Comparison of ENCODE assay signal across 8 cellular contexts in the genomic region with DNA sequence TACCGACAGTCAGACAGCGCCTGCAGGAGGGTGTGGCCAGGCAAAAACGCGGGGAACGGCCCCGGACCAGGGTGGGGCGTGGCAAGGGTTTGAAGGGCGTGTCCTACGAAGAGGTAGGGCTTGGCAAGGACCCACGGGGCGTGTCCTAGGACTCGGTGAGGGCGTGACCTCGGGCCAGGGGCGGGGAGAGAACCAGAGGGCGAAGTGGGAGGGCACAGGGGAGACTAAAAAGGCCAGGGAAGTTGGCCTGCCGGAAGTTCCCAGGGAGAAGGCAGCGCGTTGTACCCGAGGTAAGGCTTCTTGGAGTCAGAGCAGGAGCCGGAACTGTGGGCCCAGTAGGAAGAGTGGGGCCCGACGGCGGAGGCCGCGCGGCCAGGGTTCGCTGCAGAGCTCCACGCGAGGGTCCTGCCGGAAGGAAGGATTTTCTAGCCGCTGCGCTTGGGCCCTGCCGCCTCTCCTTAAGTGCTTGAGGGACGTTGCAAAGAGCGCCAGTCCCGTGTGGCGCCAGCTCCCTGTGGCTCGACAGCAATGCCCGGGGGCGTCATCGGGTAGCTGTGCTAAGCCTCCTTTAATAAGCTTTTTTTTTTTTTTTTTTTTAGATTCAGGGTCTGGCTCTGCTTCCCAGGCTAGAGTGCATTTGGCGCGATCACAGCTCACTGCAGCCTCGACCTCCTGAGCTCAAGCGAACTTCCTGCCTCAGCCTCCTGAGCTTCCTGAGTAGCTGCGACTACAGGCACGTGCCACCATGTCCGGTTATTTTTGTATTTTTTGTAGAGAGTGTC. TPM values are rescaled to one million over a fixed set of nuclear protein-coding genes. Genes with fewer than 3 reads are reported as not detected.
DNase-seq lines count a peak whose midpoint lies in the region; ATAC-seq and TF ChIP-seq lines count a peak whose summit lies in the region.

A gene with protein sequence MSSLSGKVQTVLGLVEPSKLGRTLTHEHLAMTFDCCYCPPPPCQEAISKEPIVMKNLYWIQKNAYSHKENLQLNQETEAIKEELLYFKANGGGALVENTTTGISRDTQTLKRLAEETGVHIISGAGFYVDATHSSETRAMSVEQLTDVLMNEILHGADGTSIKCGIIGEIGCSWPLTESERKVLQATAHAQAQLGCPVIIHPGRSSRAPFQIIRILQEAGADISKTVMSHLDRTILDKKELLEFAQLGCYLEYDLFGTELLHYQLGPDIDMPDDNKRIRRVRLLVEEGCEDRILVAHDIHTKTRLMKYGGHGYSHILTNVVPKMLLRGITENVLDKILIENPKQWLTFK (plus strand): TSS at position 253 of the 782 bp plus-strand sequence. CDS start 47,375 bp downstream, outside the sequence.

- DNase-seq in GM13977 (ENCODE audit: low spot score) (peak; percentile 90), NCI-H146 (lab: John Stamatoyannopoulos, UW) (peak; percentile 100), T-helper 2 cell (peak; percentile 93 to 98 (median 95)), anterior cingulate cortex (lab: John Stamatoyannopoulos, UW) (peak in 55 of 58 donors; percentile 2 to 74 (median 47)), left ventricle myocardium superior (peak; percentile 99), putamen (ENCODE audit: low spot score) (peak; percentile 42), vagina (ENCODE audit: extremely low spot score in 2 of 2) (peak; percentile 93 to 99)

- peak within 1 kb of the TSS; percentile 52 to 77 for H3K4me3 ChIP-seq in vagina

- intact Hi-C loops in left ventricle myocardium superior (cut with micrococcal nuclease): no loop called here
- intact Hi-C loops in vagina (cut with DNase I): no loop called here

- H3K4me1 ChIP-seq in vagina: peaks cover 26% of the 10 kb centered on the region

- TF ChIP-seq POLR2A in vagina (IDR thresholded peaks at IDR 0.05): peak in 1 of 2 donors; percentile 43

- H3K27ac ChIP-seq in vagina: peak within 1 kb of the TSS; percentile 66

- in situ Hi-C loops in GM13977 (cut with MboI; ENCODE audit: low pct_unique_long_range_greater_than_20kb, low sequenced_read_pairs, unreplicated experiment): no loop called here

- TF ChIP-seq CTCF in GM13977 (IDR thresholded peaks at IDR 0.05; ENCODE audit: extremely low read depth, insufficient read depth, missing control alignments) (no peak), vagina (IDR thresholded peaks at IDR 0.05) (no peak)

- H3K36me3 ChIP-seq in vagina: no peaks in the 10 kb centered on the region

- no peaks in the 10 kb centered on the region for H3K9me3 ChIP-seq in vagina

- no peaks in the 10 kb centered on the region for H3K27me3 ChIP-seq in vagina

- peak; percentile 96 for ATAC-seq in HG02852 (IDR thresholded peaks at IDR 0.05; ENCODE audit: unreplicated experiment)
- ATAC-seq in left ventricle myocardium superior: peak; percentile 100

RNA-seq across cellular contexts. Expression of the gene that starts here (rescaled TPM):
- 25.7 TPM for total RNA-seq in left ventricle myocardium superior
- 7.4 TPM for total RNA-seq in vagina

Comparison
In these comparisons a context has a peak if more than half of its experiments do, and no peak if none do; other contexts are left out.
1. Peak in every context shown above with its lines: DNase-seq, ATAC-seq, H3K4me3 ChIP-seq and H3K27ac ChIP-seq.
2. DNase-seq: peak in every context shown above with its lines; median percentile 100 in NCI-H146; 99 in left ventricle myocardium superior; 96 in vagina; 95 in T-helper 2 cell; 90 in GM13977; 47 in anterior cingulate cortex; 42 in putamen.